ENCODE assay signal across 1 cellular context in genomic region chr5:88886756-88887741, GRCh38.
TF ChIP-seq lines count a peak whose summit lies in the region.

No MANE protein-coding gene starts in this region.

TF ChIP-seq in HCT116, 20 proteins besides CTCF, POLR2A, EP300 and RAD21 (continued from another document):
- TF ChIP-seq ZBTB33 (IDR thresholded peaks at IDR 0.05; ENCODE audit: extremely low read depth, insufficient replicate concordance, low read length) (no peak), MAX (IDR thresholded peaks at IDR 0.05) (no peak), CEBPB (IDR thresholded peaks at IDR 0.05; ENCODE audit: low read depth) (no peak), POLR2AphosphoS5 (IDR thresholded peaks at IDR 0.05; ENCODE audit: low read depth, low read length) (no peak), EGR1 (IDR thresholded peaks at IDR 0.05; ENCODE audit: low read depth) (no peak), SIN3A (IDR thresholded peaks at IDR 0.05; ENCODE audit: low read depth) (no peak), SRF (IDR thresholded peaks at IDR 0.05; ENCODE audit: low read depth) (no peak), SP1 (IDR thresholded peaks at IDR 0.05; ENCODE audit: low read depth) (no peak), ZFX (IDR thresholded peaks at IDR 0.05) (no peak), JUND (IDR thresholded peaks at IDR 0.05) (no peak), ZNF274 (IDR thresholded peaks at IDR 0.05; ENCODE audit: low read depth, low read length) (no peak), ATF3 (IDR thresholded peaks at IDR 0.05) (no peak)
